9 cellular contexts compared by ENCODE assay signal in the genomic region with DNA sequence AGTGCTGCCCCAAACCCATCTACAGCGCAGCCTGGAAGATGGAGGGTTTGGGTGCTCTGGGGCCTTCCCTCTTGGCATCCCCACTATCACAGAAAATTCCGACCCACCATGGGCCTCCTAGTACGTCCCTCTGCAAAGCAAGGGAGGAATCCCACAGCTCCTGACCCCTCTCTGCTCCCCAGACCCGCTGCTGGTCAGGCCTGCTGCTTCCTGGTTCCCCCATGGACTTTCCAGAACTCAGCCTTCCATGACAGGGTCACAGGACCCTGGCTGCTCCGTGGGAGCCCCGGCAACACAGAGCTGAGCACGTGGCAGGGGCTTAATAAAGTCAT. TPM values are rescaled to one million over a fixed set of nuclear protein-coding genes. Genes with fewer than 3 reads are reported as not detected.
DNase-seq lines count a peak whose midpoint lies in the region; ATAC-seq and TF ChIP-seq lines count a peak whose summit lies in the region.
"Had no signal": no experiment of that assay in that cellular context is flagged by ENCODE, and none has a peak within 500 bp of the region (broad histone marks: within the 10 kb centered on the region; RNA-seq: fewer than 3 reads in every experiment).

No MANE protein-coding gene starts in this region.

- H3K27ac ChIP-seq in iPS-18a (ENCODE audit: low read length) = no peak overlapping the region
- H3K27ac ChIP-seq in smooth muscle cell (ENCODE audit: low read depth) = peak overlapping the region; percentile 81

- H3K4me1 ChIP-seq in iPS-18a (ENCODE audit: control insufficient read depth, low read depth, low read length) (peaks cover 42% of the 10 kb centered on the region), smooth muscle cell (ENCODE audit: low read depth) (peaks cover 45% of the 10 kb centered on the region)

- intact Hi-C loops in activated T-helper 1 cell treated with anti-CD3 and anti-CD28 coated beads, Interleukin-12 subunit alpha, Interleukin-12 subunit beta, Interleukin-2, Interleukin-4 antibody, amounts not matched to agents 30 ng/mL and 10 ng/mL and 1 ng/mL, durations not matched to agents 14 hours and 24 hours and 36 hours (cut with micrococcal nuclease) = loop anchor here (10.0 kb wide), 1 partner anchor 348 kb away; no protein-coding TSS in a partner anchor

- peaks cover 9% of the 10 kb centered on the region for H4K20me1 ChIP-seq in smooth muscle cell (ENCODE audit: low read depth)

- H3K27ac Mint-ChIP-seq in HFFc6 = peak overlapping the region; percentile 96
- peak overlapping the region; percentile 76 for H3K27ac Mint-ChIP-seq in activated T-helper 1 cell treated with anti-CD3 and anti-CD28 coated beads, Interleukin-12 subunit alpha, Interleukin-12 subunit beta, Interleukin-2, Interleukin-4 antibody, amounts not matched to agents 30 ng/mL and 10 ng/mL and 1 ng/mL, durations not matched to agents 14 hours and 24 hours and 36 hours

- DNase-seq in HFFc6 (no peak), smooth muscle cell (lab: John Stamatoyannopoulos, UW; ENCODE audit: unreplicated experiment) (no peak), omental fat pad (ENCODE audit: low spot score) (no peak), NCI-H524 (lab: John Stamatoyannopoulos, UW) (no peak), ecto neural progenitor cell (ENCODE audit: low spot score) (no peak)
- DNase-seq in activated T-helper 1 cell treated with anti-CD3 and anti-CD28 coated beads, Interleukin-12 subunit alpha, Interleukin-12 subunit beta, Interleukin-2, Interleukin-4 antibody, amounts not matched to agents 30 ng/mL and 10 ng/mL and 1 ng/mL, durations not matched to agents 14 hours and 24 hours and 36 hours (ENCODE audit: low spot score) = no peak

- no peak for TF ChIP-seq CTCF in HFFc6 (IDR thresholded peaks at IDR 0.05)
- no peak for TF ChIP-seq CTCF in smooth muscle cell (IDR thresholded peaks at IDR 0.05; ENCODE audit: borderline replicate concordance, insufficient read depth, poor library complexity, severe bottlenecking)
- no peak for TF ChIP-seq CTCF in omental fat pad (IDR thresholded peaks at IDR 0.05)

- H3F3A ChIP-seq in smooth muscle cell (ENCODE audit: low read depth) = no peaks in the 10 kb centered on the region

- H3K9ac ChIP-seq in iPS-18a (ENCODE audit: low read length) (no peak overlapping the region), smooth muscle cell (ENCODE audit: low read depth) (no peak overlapping the region)

- H3K4me3 ChIP-seq in iPS-18a (ENCODE audit: low read length) (peak overlapping the region; percentile 31), smooth muscle cell (no peak overlapping the region)

- H3K36me3 ChIP-seq in iPS-18a (ENCODE audit: control insufficient read depth, low read depth, low read length) = no peaks in the 10 kb centered on the region
- H3K36me3 ChIP-seq in smooth muscle cell (ENCODE audit: low read depth) = no peaks in the 10 kb centered on the region

- H3K4me3 Mint-ChIP-seq in HFFc6 = peak overlapping the region; percentile 89
- no peak overlapping the region for H3K4me3 Mint-ChIP-seq in activated T-helper 1 cell treated with anti-CD3 and anti-CD28 coated beads, Interleukin-12 subunit alpha, Interleukin-12 subunit beta, Interleukin-2, Interleukin-4 antibody, amounts not matched to agents 30 ng/mL and 10 ng/mL and 1 ng/mL, durations not matched to agents 14 hours and 24 hours and 36 hours

- peak overlapping the region; percentile 82 for H3K4me2 ChIP-seq in smooth muscle cell

- H3K27me3 ChIP-seq in iPS-18a (ENCODE audit: control insufficient read depth, insufficient read depth, low read length) (peaks cover 13% of the 10 kb centered on the region), smooth muscle cell (ENCODE audit: low read depth) (no peaks in the 10 kb centered on the region)

- 46% methylated on average over 7 of the region's 7 CpGs for WGBS in smooth muscle cell (ENCODE audit: low lambda C conversion rate)

- H3K9me3 Mint-ChIP-seq in HFFc6 = peaks cover 2% of the 10 kb centered on the region; the same call in 1 of the 2 replicates
- peaks cover 9% of the 10 kb centered on the region for H3K9me3 Mint-ChIP-seq in activated T-helper 1 cell treated with anti-CD3 and anti-CD28 coated beads, Interleukin-12 subunit alpha, Interleukin-12 subunit beta, Interleukin-2, Interleukin-4 antibody, amounts not matched to agents 30 ng/mL and 10 ng/mL and 1 ng/mL, durations not matched to agents 14 hours and 24 hours and 36 hours

- H3K27me3 Mint-ChIP-seq in HFFc6 (ENCODE audit: insufficient read depth) = peaks cover 2% of the 10 kb centered on the region; the same call in 1 of the 2 replicates
- H3K27me3 Mint-ChIP-seq in activated T-helper 1 cell treated with anti-CD3 and anti-CD28 coated beads, Interleukin-12 subunit alpha, Interleukin-12 subunit beta, Interleukin-2, Interleukin-4 antibody, amounts not matched to agents 30 ng/mL and 10 ng/mL and 1 ng/mL, durations not matched to agents 14 hours and 24 hours and 36 hours (ENCODE audit: insufficient read depth) = peaks cover 5% of the 10 kb centered on the region

- peaks cover 42% of the 10 kb centered on the region for H3K79me2 ChIP-seq in smooth muscle cell (ENCODE audit: low read depth)

- H3K4me1 Mint-ChIP-seq in HFFc6 (ENCODE audit: low read depth) = peaks cover 76% of the 10 kb centered on the region
- peaks cover 41% of the 10 kb centered on the region for H3K4me1 Mint-ChIP-seq in activated T-helper 1 cell treated with anti-CD3 and anti-CD28 coated beads, Interleukin-12 subunit alpha, Interleukin-12 subunit beta, Interleukin-2, Interleukin-4 antibody, amounts not matched to agents 30 ng/mL and 10 ng/mL and 1 ng/mL, durations not matched to agents 14 hours and 24 hours and 36 hours (ENCODE audit: low read depth)

- peaks cover 26% of the 10 kb centered on the region for H3K36me3 Mint-ChIP-seq in HFFc6 (ENCODE audit: low read depth)
- H3K36me3 Mint-ChIP-seq in activated T-helper 1 cell treated with anti-CD3 and anti-CD28 coated beads, Interleukin-12 subunit alpha, Interleukin-12 subunit beta, Interleukin-2, Interleukin-4 antibody, amounts not matched to agents 30 ng/mL and 10 ng/mL and 1 ng/mL, durations not matched to agents 14 hours and 24 hours and 36 hours (ENCODE audit: low read depth) = peaks cover 11% of the 10 kb centered on the region

- H3K9me3 ChIP-seq in iPS-18a (ENCODE audit: control insufficient read depth, low read depth, low read length) = no peaks in the 10 kb centered on the region
- H3K9me3 ChIP-seq in smooth muscle cell (replicated peaks; ENCODE audit: low read depth) = no peaks in the 10 kb centered on the region

- peak overlapping the region; percentile 66 for H2AFZ ChIP-seq in smooth muscle cell (ENCODE audit: low read depth)

- ATAC-seq in omental fat pad (ENCODE audit: low FRiP score) = no peak

RNA-seq across cellular contexts. Expression of gene LOXL1, which starts 3.1 kb away (rescaled TPM):
- 100 to 1,000 TPM; 235 to 309 (median 288) TPM for total RNA-seq in HFFc6 (2021; fragmentation: NEBNext Ultra II Directional; extraction: Animal tissue kit (Norgen Biotek cat#: 25700))
- total RNA-seq in activated T-helper 1 cell treated with anti-CD3 and anti-CD28 coated beads, Interleukin-12 subunit alpha, Interleukin-12 subunit beta, Interleukin-2, Interleukin-4 antibody, amounts not matched to agents 30 ng/mL and 10 ng/mL and 1 ng/mL, durations not matched to agents 14 hours and 24 hours and 36 hours = 0.34 and 1.3 TPM in 2 replicates
- total RNA-seq in smooth muscle cell = 239 and 252 TPM in 2 replicates
- polyA plus RNA-seq in smooth muscle cell = 736 and 899 TPM in 2 replicates
- 10 to 100 TPM in 1 of 4 donors, 1 to 10 TPM in 3; 6.2 to 12.9 (median 8.6) TPM for total RNA-seq in omental fat pad

RNA-seq across cellular contexts. Expression of gene TBC1D21, which starts 49.8 kb away (rescaled TPM):
- not detected for total RNA-seq in HFFc6 (2021; fragmentation: NEBNext Ultra II Directional; extraction: Animal tissue kit (Norgen Biotek cat#: 25700))
- total RNA-seq in activated T-helper 1 cell treated with anti-CD3 and anti-CD28 coated beads, Interleukin-12 subunit alpha, Interleukin-12 subunit beta, Interleukin-2, Interleukin-4 antibody, amounts not matched to agents 30 ng/mL and 10 ng/mL and 1 ng/mL, durations not matched to agents 14 hours and 24 hours and 36 hours = not detected in 2 replicates
- total RNA-seq in smooth muscle cell = not detected in 2 replicates
- not detected in 2 replicates for polyA plus RNA-seq in smooth muscle cell
- not detected for total RNA-seq in omental fat pad
- total RNA-seq: activated T-helper 2 cell treated with anti-CD3 and anti-CD28 coated beads, Interferon-gamma antibody, Interleukin-2, Interleukin-4, amounts not matched to agents 10 μg/mL and 5 μg/mL and 100 μg/mL, durations not matched to agents 14 hours and 24 hours and 36 hours; T-helper 2 cell treated with Interferon-gamma antibody and Interleukin-4, amounts not matched to agents 100 ng/mL and 5 ng/mL, for 36 hours had no signal

Comparison
In these comparisons a context has a peak if more than half of its experiments do, and no peak if none do; other contexts are left out.
1. RNA of gene LOXL1, which starts 3.1 kb away (total RNA-seq): 235 to 309 TPM in HFFc6 and 239 to 252 TPM in smooth muscle cell; 6.2 to 12.9 TPM in omental fat pad and 0.34 to 1.3 TPM in activated T-helper 1 cell treated with anti-CD3 and anti-CD28 coated beads, Interleukin-12 subunit alpha, Interleukin-12 subunit beta, Interleukin-2, Interleukin-4 antibody, amounts not matched to agents 30 ng/mL and 10 ng/mL and 1 ng/mL, durations not matched to agents 14 hours and 24 hours and 36 hours; every median in the first group is over 10 times any median in the second.